Comparison of ENCODE assay signal across 18 cellular contexts in genomic region chr1:201284636-201285035, GRCh38. TPM values are rescaled to one million over a fixed set of nuclear protein-coding genes. Genes with fewer than 3 reads are reported as not detected.
"Had no signal": no experiment of that assay in that cellular context is flagged by ENCODE, and none has a peak within 500 bp of the region (broad histone marks: within the 10 kb centered on the region; RNA-seq: fewer than 3 reads in every experiment).

No MANE protein-coding gene starts in this region.

- ATAC-seq: activated T-helper 17 cell treated with anti-CD3 and anti-CD28 coated beads, Interleukin-2, amount 50 U/mL, for 72 hours; left lung had no signal

- H3K9me3 ChIP-seq: left lung, spleen had no signal

- H3K27ac ChIP-seq: left lung, spleen had no signal

- DNase-seq: activated B cell treated with CpG ODN at 0.5 μM for 24 hours; activated CD4-positive, alpha-beta T cell treated with anti-CD3 and anti-CD28 coated beads, Interleukin-2, amount 10 ng/mL, durations not matched to agents 7 days and 5 days; activated naive CD4-positive, alpha-beta T cell treated with anti-CD3 and anti-CD28 coated beads for 36 hours; activated T-cell treated with anti-CD3 and anti-CD28 coated beads for 4 hours; central memory CD4-positive, alpha-beta T cell; cortex of kidney; effector memory CD4-positive, alpha-beta T cell; erythroblast; mesendoderm; nephron progenitor cell; stimulated activated CD4-positive, alpha-beta T cell treated with anti-CD3 and anti-CD28 coated beads, Interleukin-1b, Interleukin-23, amount 100 ng/mL, for 48 hours; stimulated activated naive CD4-positive, alpha-beta T cell had no signal

- H3K36me3 ChIP-seq: left lung, spleen had no signal

- H3K4me3 ChIP-seq: left lung had no signal

RNA-seq across cellular contexts. Expression of gene PKP1, which starts 1.3 kb away (rescaled TPM):
- total RNA-seq: activated B cell treated with CpG ODN at 0.5 μM for 24 hours; activated CD4-positive, alpha-beta T cell treated with anti-CD3 and anti-CD28 coated beads, Interleukin-2, amount 10 ng/mL, durations not matched to agents 7 days and 5 days; activated CD8-positive, alpha-beta memory T cell treated with anti-CD3 and anti-CD28 coated beads for 36 hours; activated naive CD4-positive, alpha-beta T cell treated with anti-CD3 and anti-CD28 coated beads for 36 hours; activated T-helper 17 cell treated with anti-CD3 and anti-CD28 coated beads, Interleukin-2, amount 50 U/mL, for 72 hours; fibroblast of villous mesenchyme; osteocyte; spleen had no signal
